Comparison of ENCODE assay signal across 14 cellular contexts in genomic region chr1:107535091-107535490, GRCh38.
DNase-seq lines count a peak whose midpoint lies in the region; ATAC-seq, FAIRE-seq and TF ChIP-seq lines count a peak whose summit lies in the region.
"Had no signal": no experiment of that assay in that cellular context is flagged by ENCODE, and none has a peak within 500 bp of the region (broad histone marks: within the 10 kb centered on the region; RNA-seq: fewer than 3 reads in every experiment).

No MANE protein-coding gene starts in this region.

- H3K36me3 ChIP-seq in brain microvascular endothelial cell (replicated peaks), result no peaks in the 10 kb centered on the region

- in situ Hi-C loops in brain microvascular endothelial cell (cut with HindIII; ENCODE audit: low pct_ligation_motif_present, low sequenced_read_pairs), result no loop called here

- TF ChIP-seq CTCF in brain microvascular endothelial cell (IDR thresholded peaks at IDR 0.05; ENCODE audit: low read depth, low read length, missing control alignments), result no peak

- no peak overlapping the region for H3K4me3 ChIP-seq in brain microvascular endothelial cell (ENCODE audit: low read depth, low read length)

- H3K27ac ChIP-seq in brain microvascular endothelial cell, result no peak overlapping the region

- peak; percentile 87 for ATAC-seq in HG03432 (IDR thresholded peaks at IDR 0.05; ENCODE audit: unreplicated experiment)
- ATAC-seq in GM21423 (IDR thresholded peaks at IDR 0.05; ENCODE audit: unreplicated experiment), result no peak
- ATAC-seq: natural killer cell treated with Interleukin-12 subunit alpha and Interleukin-12 subunit beta and Interleukin-15 and Interleukin-18, amount 100 ng/mL, for 72 hours had no signal

- peak; percentile 58 for FAIRE-seq in GM19239 (lab: Jason Lieb, UNC)
- FAIRE-seq: astrocyte had no signal

- no peaks in the 10 kb centered on the region for H3K27me3 ChIP-seq in brain microvascular endothelial cell (replicated peaks)

- peak; percentile 20 for DNase-seq in Ammon's horn (ENCODE audit: low spot score)
- DNase-seq in GM19239 (ENCODE audit: insufficient read length, low spot score), result no peak
- peak; percentile 43 for DNase-seq in OCI-M1 (lab: John Stamatoyannopoulos, UW)
- DNase-seq in GM03348 (ENCODE audit: low spot score), result no peak
- DNase-seq in T-helper 1 cell, result no peak
- DNase-seq in brain microvascular endothelial cell, result no peak
- DNase-seq: activated T-cell treated with anti-CD3 and anti-CD28 coated beads for 4 hours, H7, NCI-H226, T1000 had no signal

Comparison
In these comparisons a context has a peak if more than half of its experiments do, and no peak if none do; other contexts are left out.
1. DNase-seq: peak in Ammon's horn (single experiment) and OCI-M1 (single experiment); none in GM19239 (single experiment), GM03348 (single experiment), T-helper 1 cell (0 of 5) and brain microvascular endothelial cell (single experiment).